In genomic region chr12:6575648-6576047, GRCh38 we compare ENCODE assay signal across 29 cellular contexts. TPM values are rescaled to one million over a fixed set of nuclear protein-coding genes. Genes with fewer than 3 reads are reported as not detected.
DNase-seq lines count a peak whose midpoint lies in the region; ATAC-seq, FAIRE-seq and TF ChIP-seq lines count a peak whose summit lies in the region.
"Had no signal": no experiment of that assay in that cellular context is flagged by ENCODE, and none has a peak within 500 bp of the region (broad histone marks: within the 10 kb centered on the region; RNA-seq: fewer than 3 reads in every experiment).

No MANE protein-coding gene starts in this region.

- no peak for FAIRE-seq in GM12878 (lab: Jason Lieb, UNC)
- no peak for FAIRE-seq in D721Med (lab: Jason Lieb, UNC)

- H3K4me1 Mint-ChIP-seq in T-helper 1 cell treated with Interleukin-12 subunit alpha and Interleukin-12 subunit beta and Interleukin-4 antibody, amounts not matched to agents 30 μg/mL and 1 μg/mL, for 36 hours (ENCODE audit: low read depth) = peaks cover 7% of the 10 kb centered on the region
- H3K4me1 Mint-ChIP-seq in HFFc6 (ENCODE audit: low read depth) = no peaks in the 10 kb centered on the region
- peaks cover 0 to 13% (median 6%) of the 10 kb centered on the region in 7 donors for H3K4me1 Mint-ChIP-seq in naive thymus-derived CD4-positive, alpha-beta T cell

- H3K27ac ChIP-seq in GM12878 (ENCODE audit: control insufficient read depth, insufficient read depth) = no peak overlapping the region
- H3K27ac ChIP-seq in naive thymus-derived CD4-positive, alpha-beta T cell (ENCODE audit: low read depth, low read length) = no peak overlapping the region
- H3K27ac ChIP-seq: 22Rv1, adrenal gland, C4-2B, esophagus muscularis mucosa, heart left ventricle, left ventricle myocardium inferior had no signal

- no peak overlapping the region for H3K4me3 Mint-ChIP-seq in T-helper 1 cell treated with Interleukin-12 subunit alpha and Interleukin-12 subunit beta and Interleukin-4 antibody, amounts not matched to agents 30 μg/mL and 1 μg/mL, for 36 hours
- no peak overlapping the region for H3K4me3 Mint-ChIP-seq in HFFc6
- no peak overlapping the region for H3K4me3 Mint-ChIP-seq in naive thymus-derived CD4-positive, alpha-beta T cell
- H3K4me3 Mint-ChIP-seq: dendritic cell treated with granulocyte-macrophage colony-stimulating factor and Interleukin-4, amounts not matched to agents 40 ng/mL and 50 ng/mL, for 4 days had no signal

- SMC1A ChIA-PET in GM12878 (lab: Charles Lee; ENCODE audit: uncharacterized antibody, unreplicated experiment) = interaction anchor here (0.6 to 1.3 kb wide), 2 partner anchors 38 to 267 kb away, joined by 3 read pairs; no protein-coding TSS in a partner anchor

- H3K4me2 ChIP-seq in GM12878 (ENCODE audit: control insufficient read depth, insufficient read depth) = no peak overlapping the region

- CTCF ChIA-PET in GM12878 (lab: Yijun Ruan, JAX) = interaction anchor here (0.6 to 1.8 kb wide), 3 partner anchors 10 to 221 kb away, joined by 3 to 4 read pairs (median 4); no protein-coding TSS in a partner anchor
- CTCF ChIA-PET in naive thymus-derived CD4-positive, alpha-beta T cell (lab: Charles Lee) = interaction anchor here (0.6 kb wide), 1 partner anchor 247 kb away, joined by 3 read pairs; no protein-coding TSS in a partner anchor

- H3K27me3 ChIP-seq in GM12878 (replicated peaks in 1 of 2; ENCODE audit: control insufficient read depth in 2 of 2, insufficient read depth in 2 of 2, low read length in 1 of 2) = no peaks in the 10 kb centered on the region
- no peaks in the 10 kb centered on the region for H3K27me3 ChIP-seq in naive thymus-derived CD4-positive, alpha-beta T cell (ENCODE audit: control insufficient read depth in 2 of 2, insufficient read depth in 2 of 2, low read length in 2 of 2)
- H3K27me3 ChIP-seq: adrenal gland, esophagus muscularis mucosa, heart left ventricle had no signal

- H4K20me1 ChIP-seq in GM12878 (ENCODE audit: control insufficient read depth, insufficient read depth) = no peaks in the 10 kb centered on the region

- H3K27ac Mint-ChIP-seq in T-helper 1 cell treated with Interleukin-12 subunit alpha and Interleukin-12 subunit beta and Interleukin-4 antibody, amounts not matched to agents 30 μg/mL and 1 μg/mL, for 36 hours = peak overlapping the region; percentile 10
- H3K27ac Mint-ChIP-seq in HFFc6 = 0 out of 2 replicates have a peak overlapping the region, but pooled peaks have one; percentile 17
- peak overlapping the region in 5 of 9 donors; percentile 3 to 69 (median 66) for H3K27ac Mint-ChIP-seq in naive thymus-derived CD4-positive, alpha-beta T cell
- H3K27ac Mint-ChIP-seq: dendritic cell treated with granulocyte-macrophage colony-stimulating factor and Interleukin-4, amounts not matched to agents 40 ng/mL and 50 ng/mL, for 4 days had no signal

- no peaks in the 10 kb centered on the region for H3K9me3 Mint-ChIP-seq in T-helper 1 cell treated with Interleukin-12 subunit alpha and Interleukin-12 subunit beta and Interleukin-4 antibody, amounts not matched to agents 30 μg/mL and 1 μg/mL, for 36 hours
- H3K9me3 Mint-ChIP-seq in HFFc6 = no peaks in the 10 kb centered on the region
- no peaks in the 10 kb centered on the region for H3K9me3 Mint-ChIP-seq in naive thymus-derived CD4-positive, alpha-beta T cell
- H3K9me3 Mint-ChIP-seq: dendritic cell treated with granulocyte-macrophage colony-stimulating factor and Interleukin-4, amounts not matched to agents 40 ng/mL and 50 ng/mL, for 4 days had no signal

- H3K4me1 ChIP-seq in GM12878 (ENCODE audit: control insufficient read depth, insufficient read depth, low read length) = no peaks in the 10 kb centered on the region
- H3K4me1 ChIP-seq in naive thymus-derived CD4-positive, alpha-beta T cell (ENCODE audit: control insufficient read depth in 2 of 2, insufficient read depth in 2 of 2, low read length in 2 of 2) = no peaks in the 10 kb centered on the region
- H3K4me1 ChIP-seq: adrenal gland, esophagus muscularis mucosa, heart left ventricle, left ventricle myocardium inferior had no signal

- no peaks in the 10 kb centered on the region for H3K9me3 ChIP-seq in GM12878 (replicated peaks; ENCODE audit: control insufficient read depth, insufficient read depth, low read length)
- H3K9me3 ChIP-seq in naive thymus-derived CD4-positive, alpha-beta T cell (ENCODE audit: control insufficient read depth in 2 of 3, low read length in 3 of 3) = no peaks in the 10 kb centered on the region
- H3K9me3 ChIP-seq: adrenal gland, esophagus muscularis mucosa, heart left ventricle, left ventricle myocardium inferior had no signal

- POLR2A ChIA-PET in GM12878 (lab: Charles Lee) = interaction anchor here (0.7 kb wide), 1 partner anchor 498 kb away, joined by 4 read pairs; no protein-coding TSS in a partner anchor
- POLR2A ChIA-PET in naive thymus-derived CD4-positive, alpha-beta T cell (lab: Charles Lee) = interaction anchor here (0.7 to 1.2 kb wide), 3 partner anchors 9 to 214 kb away, joined by 3 to 6 read pairs (median 5); no protein-coding TSS in a partner anchor

- H3K27me3 Mint-ChIP-seq in T-helper 1 cell treated with Interleukin-12 subunit alpha and Interleukin-12 subunit beta and Interleukin-4 antibody, amounts not matched to agents 30 μg/mL and 1 μg/mL, for 36 hours (ENCODE audit: low read depth) = no peaks in the 10 kb centered on the region
- no peaks in the 10 kb centered on the region for H3K27me3 Mint-ChIP-seq in HFFc6 (ENCODE audit: insufficient read depth)
- no peaks in the 10 kb centered on the region for H3K27me3 Mint-ChIP-seq in naive thymus-derived CD4-positive, alpha-beta T cell
- H3K27me3 Mint-ChIP-seq: dendritic cell treated with granulocyte-macrophage colony-stimulating factor and Interleukin-4, amounts not matched to agents 40 ng/mL and 50 ng/mL, for 4 days had no signal

- TF ChIP-seq POLR2A in GM12878 (IDR thresholded peaks at IDR 0.05; ENCODE audit: low read depth, low read length) = no peak

- DNase-seq in T-helper 1 cell = no peak
- DNase-seq in HFFc6 = no peak
- no peak for DNase-seq in GM12878 (ENCODE audit: low read depth, low spot score)
- no peak for DNase-seq in naive thymus-derived CD4-positive, alpha-beta T cell
- no peak for DNase-seq in D721Med (ENCODE audit: insufficient read length, low spot score)
- no peak for DNase-seq in NCI-H2227 (lab: John Stamatoyannopoulos, UW; ENCODE audit: unreplicated experiment)
- DNase-seq: activated CD8-positive, alpha-beta memory T cell treated with anti-CD3 and anti-CD28 coated beads, Interleukin-2, amount 50 U/mL, for 4 hours; activated effector memory CD4-positive, alpha-beta T cell treated with anti-CD3 and anti-CD28 coated beads, Interleukin-2, amount 50 U/mL, for 16 hours; adrenal gland; DMS79 treated with DMSO at 0.1 percent for 48 hours; foreskin fibroblast; GDM1; HCEC 1CT; heart left ventricle; IMR-90; islet precursor cell; left ventricle myocardium inferior; MV-4-11; NCI-H1436 treated with DMSO at 0.1 percent for 48 hours; NCI-H748 treated with DMSO at 0.1 percent for 48 hours; SHP77 treated with DMSO at 0.1 percent for 48 hours; stimulated activated naive CD4-positive, alpha-beta T cell had no signal

- in situ Hi-C loops in GM12878 (cut with MboI) = no loop called here

- no TSS peak for BruUV-seq in GM12878 (replicated peaks; lab: Mats Ljungman, UMichigan)

- H3K9ac ChIP-seq in GM12878 (ENCODE audit: control insufficient read depth, insufficient read depth, low read length) = no peak overlapping the region

- H2AFZ ChIP-seq in GM12878 (ENCODE audit: control insufficient read depth, low read depth, low read length) = no peak overlapping the region

- RAD21 ChIA-PET in GM12878 (lab: Charles Lee; ENCODE audit: unreplicated experiment) = no interaction called here

- no peak for ATAC-seq in GM12878
- no peak for ATAC-seq in naive thymus-derived CD4-positive, alpha-beta T cell
- no peak for ATAC-seq in HG03342 (IDR thresholded peaks at IDR 0.05; ENCODE audit: unreplicated experiment)
- ATAC-seq: heart left ventricle, Panc1 had no signal

- TF ChIP-seq RAD21 in GM12878 (IDR thresholded peaks at IDR 0.05; ENCODE audit: insufficient read depth, low read depth, low read length) = no peak

- TF ChIP-seq CTCF in HFFc6 (IDR thresholded peaks at IDR 0.05) (no peak), GM12878 (IDR thresholded peaks at IDR 0.05 in 2 of 3, conservative IDR thresholded peaks at IDR 0.05 in 1 of 3; ENCODE audit: control insufficient read depth in 2 of 3, extremely low read depth in 1 of 3, insufficient read depth in 1 of 3, low read depth in 3 of 3, low read length in 3 of 3) (no peak), D721Med (IDR thresholded peaks at IDR 0.05; ENCODE audit: insufficient read depth, missing control alignments) (no peak)

- intact Hi-C loops in GM12878 (cut with micrococcal nuclease; ENCODE audit: unreplicated experiment) = no loop called here
- intact Hi-C loops in naive thymus-derived CD4-positive, alpha-beta T cell (cut with micrococcal nuclease) = no loop called here

- TF ChIP-seq EP300 in GM12878 (IDR thresholded peaks at IDR 0.05; ENCODE audit: borderline replicate concordance in 1 of 2, control insufficient read depth in 1 of 2, low read depth in 2 of 2, low read length in 2 of 2) = no peak

- no peak overlapping the region for H3K4me3 ChIP-seq in GM12878
- H3K4me3 ChIP-seq in naive thymus-derived CD4-positive, alpha-beta T cell (ENCODE audit: low read length) = no peak overlapping the region
- H3K4me3 ChIP-seq: adrenal gland, esophagus muscularis mucosa, heart left ventricle, left ventricle myocardium inferior had no signal

- peaks cover 26 to 59% of the 10 kb centered on the region in 2 experiments for H3K36me3 ChIP-seq in GM12878 (ENCODE audit: control insufficient read depth in 2 of 2, insufficient read depth in 2 of 2, low read length in 1 of 2)
- peaks cover 11 to 84% (median 35%) of the 10 kb centered on the region in 3 experiments for H3K36me3 ChIP-seq in naive thymus-derived CD4-positive, alpha-beta T cell (ENCODE audit: control insufficient read depth in 2 of 3, insufficient read depth in 3 of 3, low read length in 3 of 3)

- 98% methylated on average over 8 of the region's 8 CpGs for WGBS in GM12878 (ENCODE audit: insufficient coverage, insufficient replicate concordance, low lambda C conversion rate, missing lambda C conversion rate)

- H3K36me3 Mint-ChIP-seq in T-helper 1 cell treated with Interleukin-12 subunit alpha and Interleukin-12 subunit beta and Interleukin-4 antibody, amounts not matched to agents 30 μg/mL and 1 μg/mL, for 36 hours (ENCODE audit: low read depth) = peaks cover 55% of the 10 kb centered on the region
- peaks cover 51% of the 10 kb centered on the region for H3K36me3 Mint-ChIP-seq in HFFc6 (ENCODE audit: low read depth)
- H3K36me3 Mint-ChIP-seq in naive thymus-derived CD4-positive, alpha-beta T cell = peaks cover 18 to 50% (median 29%) of the 10 kb centered on the region in 5 donors

- H3K79me2 ChIP-seq in GM12878 (ENCODE audit: control insufficient read depth, insufficient read depth, low read length) = no peaks in the 10 kb centered on the region

RNA-seq across cellular contexts. Expression of gene NOP2, which starts 7.6 kb away (rescaled TPM):
- 10 to 100 TPM; 39.5 to 60.5 (median 42.6) TPM for total RNA-seq in HFFc6 (2021; fragmentation: NEBNext Ultra II Directional; extraction: Animal tissue kit (Norgen Biotek cat#: 25700))
- total RNA-seq in GM12878 (2013; cell fraction: nucleolus; rRNA removed) = 92.6 and 92.8 TPM in 2 replicates
- 93.6 and 97.4 TPM in 2 replicates for total RNA-seq in GM12878 (2014; rRNA removed)
- total RNA-seq in GM12878 (2014; rRNA removed; fragmentation: Illumina TruSeq; extraction: Trizol) = 61.3 and 62.3 TPM in 2 replicates
- 99.1 and 102 TPM in 2 replicates for total RNA-seq in GM12878 (2021)
- 48.7 TPM for polyA plus RNA-seq in GM12878 (2011; ENCODE audit: low read depth)
- polyA plus RNA-seq in GM12878 (2011; rRNA removed) = 74.7 and 91.2 TPM in 2 replicates
- polyA plus RNA-seq in GM12878 (2011; cell fraction: cytosol; rRNA removed) = 67.5 and 81.8 TPM in 2 replicates
- 193 and 252 TPM in 2 replicates for polyA plus RNA-seq in GM12878 (2011; cell fraction: nucleus; rRNA removed)
- 40.1 and 60.0 TPM in 2 replicates for polyA plus RNA-seq in GM12878 (2012)
- 116 and 121 TPM in 2 replicates for polyA plus RNA-seq in GM12878 (2014; fragmentation: Illumina TruSeq; extraction: Trizol)
- polyA plus RNA-seq in GM12878 (2014; fragmentation: Nextera tagmentation; extraction: Ambion mirVana) = 10 to 100 TPM; 26.5 to 27.3 TPM
- polyA plus RNA-seq in GM12878 (2014; rRNA removed) = 96.9 and 98.8 TPM in 2 replicates
- 100 to 1,000 TPM; 112 to 114 TPM for polyA plus RNA-seq in GM12878 (2016; fragmentation: Nextera tagmentation; extraction: Ambion mirVana)
- polyA minus RNA-seq in GM12878 (2011; rRNA and poly(A)+ RNA removed) = 36.6 and 67.0 TPM in 2 replicates
- 19.4 and 32.1 TPM in 2 replicates for polyA minus RNA-seq in GM12878 (2011; cell fraction: cytosol; rRNA and poly(A)+ RNA removed)
- 30.7 and 68.6 TPM in 2 replicates for polyA minus RNA-seq in GM12878 (2011; cell fraction: nucleus; rRNA and poly(A)+ RNA removed)
- 100 to 1,000 TPM in 1 of 5 experiments, 10 to 100 TPM in 4; 74.4 to 102 (median 87.6) TPM for total RNA-seq in naive thymus-derived CD4-positive, alpha-beta T cell
- polyA plus RNA-seq in naive thymus-derived CD4-positive, alpha-beta T cell = 10 to 100 TPM; 24.2 to 53.7 TPM

RNA-seq across cellular contexts. Expression of gene IFFO1, which starts 19.8 kb away (rescaled TPM):
- total RNA-seq in HFFc6 (2021; fragmentation: NEBNext Ultra II Directional; extraction: Animal tissue kit (Norgen Biotek cat#: 25700)) = 10 to 100 TPM; 25.9 to 35.6 (median 29.2) TPM
- 9.8 and 9.9 TPM in 2 replicates for total RNA-seq in GM12878 (2013; cell fraction: nucleolus; rRNA removed)
- total RNA-seq in GM12878 (2014; rRNA removed) = 6.3 and 7.1 TPM in 2 replicates
- 4.7 and 5.1 TPM in 2 replicates for total RNA-seq in GM12878 (2014; rRNA removed; fragmentation: Illumina TruSeq; extraction: Trizol)
- total RNA-seq in GM12878 (2021) = 14.4 and 16.6 TPM in 2 replicates
- polyA plus RNA-seq in GM12878 (2011; ENCODE audit: low read depth) = 4.4 TPM
- polyA plus RNA-seq in GM12878 (2011; rRNA removed) = 5.0 and 7.1 TPM in 2 replicates
- polyA plus RNA-seq in GM12878 (2011; cell fraction: cytosol; rRNA removed) = 7.4 and 12.0 TPM in 2 replicates
- polyA plus RNA-seq in GM12878 (2011; cell fraction: nucleus; rRNA removed) = 49.7 and 69.0 TPM in 2 replicates
- polyA plus RNA-seq in GM12878 (2012) = 7.9 and 10.3 TPM in 2 replicates
- 2.2 and 5.4 TPM in 2 replicates for polyA plus RNA-seq in GM12878 (2014; fragmentation: Illumina TruSeq; extraction: Trizol)
- polyA plus RNA-seq in GM12878 (2014; fragmentation: Nextera tagmentation; extraction: Ambion mirVana) = under 1 TPM; 0.50 to 0.93 TPM
- polyA plus RNA-seq in GM12878 (2014; rRNA removed) = 20.9 and 21.8 TPM in 2 replicates
- polyA plus RNA-seq in GM12878 (2016; fragmentation: Nextera tagmentation; extraction: Ambion mirVana) = 1 to 10 TPM; 2.7 to 8.8 TPM
- 3.4 and 5.6 TPM in 2 replicates for polyA minus RNA-seq in GM12878 (2011; rRNA and poly(A)+ RNA removed)
- polyA minus RNA-seq in GM12878 (2011; cell fraction: cytosol; rRNA and poly(A)+ RNA removed) = 1.3 and 2.7 TPM in 2 replicates
- 6.2 and 14.2 TPM in 2 replicates for polyA minus RNA-seq in GM12878 (2011; cell fraction: nucleus; rRNA and poly(A)+ RNA removed)
- 10 to 100 TPM; 28.2 to 55.9 (median 45.9) TPM for total RNA-seq in naive thymus-derived CD4-positive, alpha-beta T cell
- polyA plus RNA-seq in naive thymus-derived CD4-positive, alpha-beta T cell = 10 to 100 TPM in 1 of 2 donors, 1 to 10 TPM in 1; 5.4 to 11.4 TPM

RNA-seq across cellular contexts. Expression of gene CHD4, which starts 31.5 kb away (rescaled TPM):
- 100 to 1,000 TPM; 167 to 193 (median 183) TPM for total RNA-seq in HFFc6 (2021; fragmentation: NEBNext Ultra II Directional; extraction: Animal tissue kit (Norgen Biotek cat#: 25700))
- 232 and 247 TPM in 2 replicates for total RNA-seq in GM12878 (2013; cell fraction: nucleolus; rRNA removed)
- 303 and 304 TPM in 2 replicates for total RNA-seq in GM12878 (2014; rRNA removed)
- 182 and 184 TPM in 2 replicates for total RNA-seq in GM12878 (2014; rRNA removed; fragmentation: Illumina TruSeq; extraction: Trizol)
- 323 and 342 TPM in 2 replicates for total RNA-seq in GM12878 (2021)
- polyA plus RNA-seq in GM12878 (2011; ENCODE audit: low read depth) = 145 TPM
- polyA plus RNA-seq in GM12878 (2011; rRNA removed) = 83.6 and 113 TPM in 2 replicates
- 141 and 175 TPM in 2 replicates for polyA plus RNA-seq in GM12878 (2011; cell fraction: cytosol; rRNA removed)
- 211 and 406 TPM in 2 replicates for polyA plus RNA-seq in GM12878 (2011; cell fraction: nucleus; rRNA removed)
- polyA plus RNA-seq in GM12878 (2012) = 107 and 108 TPM in 2 replicates
- 250 and 254 TPM in 2 replicates for polyA plus RNA-seq in GM12878 (2014; fragmentation: Illumina TruSeq; extraction: Trizol)
- polyA plus RNA-seq in GM12878 (2014; fragmentation: Nextera tagmentation; extraction: Ambion mirVana) = 100 to 1,000 TPM in 1 of 2 experiments, 10 to 100 TPM in 1; 58.6 to 109 TPM
- polyA plus RNA-seq in GM12878 (2014; rRNA removed) = 179 and 208 TPM in 2 replicates
- 100 to 1,000 TPM in 1 of 2 experiments, 10 to 100 TPM in 1; 99.6 to 109 TPM for polyA plus RNA-seq in GM12878 (2016; fragmentation: Nextera tagmentation; extraction: Ambion mirVana)
- polyA minus RNA-seq in GM12878 (2011; rRNA and poly(A)+ RNA removed) = 223 and 229 TPM in 2 replicates
- polyA minus RNA-seq in GM12878 (2011; cell fraction: cytosol; rRNA and poly(A)+ RNA removed) = 125 and 140 TPM in 2 replicates
- polyA minus RNA-seq in GM12878 (2011; cell fraction: nucleus; rRNA and poly(A)+ RNA removed) = 64.0 and 145 TPM in 2 replicates
- total RNA-seq in naive thymus-derived CD4-positive, alpha-beta T cell = 100 to 1,000 TPM; 246 to 387 (median 267) TPM
- 10 to 100 TPM; 41.8 to 91.4 TPM for polyA plus RNA-seq in naive thymus-derived CD4-positive, alpha-beta T cell

RNA-seq across cellular contexts. Expression of gene GAPDH, which starts 41.3 kb away (rescaled TPM):
- total RNA-seq in HFFc6 (2021; fragmentation: NEBNext Ultra II Directional; extraction: Animal tissue kit (Norgen Biotek cat#: 25700)) = 1,000 to 10,000 TPM; 6,263 to 7,539 (median 6,900) TPM
- 971 and 990 TPM in 2 replicates for total RNA-seq in GM12878 (2013; cell fraction: nucleolus; rRNA removed)
- total RNA-seq in GM12878 (2014; rRNA removed) (8,450 and 8,907 TPM in 2 replicates), GM12878 (2014; rRNA removed; fragmentation: Illumina TruSeq; extraction: Trizol) (5,296 and 5,818 TPM in 2 replicates), GM12878 (2021) (5,606 and 5,698 TPM in 2 replicates)
- polyA plus RNA-seq in GM12878 (2011; ENCODE audit: low read depth) = 4,872 TPM
- polyA plus RNA-seq in GM12878 (2011; rRNA removed) (7,976 and 14,240 TPM in 2 replicates), GM12878 (2014; fragmentation: Illumina TruSeq; extraction: Trizol) (5,112 and 9,478 TPM in 2 replicates), GM12878 (2014; fragmentation: Nextera tagmentation; extraction: Ambion mirVana) (over 10,000 TPM in 1 of 2 experiments, 1,000 to 10,000 TPM in 1; 9,323 to 11,518 TPM), GM12878 (2014; rRNA removed) (9,590 and 10,389 TPM in 2 replicates), GM12878 (2016; fragmentation: Nextera tagmentation; extraction: Ambion mirVana) (1,000 to 10,000 TPM; 9,069 to 9,909 TPM)
- 25,075 and 29,832 TPM in 2 replicates for polyA plus RNA-seq in GM12878 (2011; cell fraction: cytosol; rRNA removed)
- 10,735 and 12,198 TPM in 2 replicates for polyA plus RNA-seq in GM12878 (2011; cell fraction: nucleus; rRNA removed)
- polyA plus RNA-seq in GM12878 (2012) = 10,674 and 13,698 TPM in 2 replicates
- 10,096 and 19,827 TPM in 2 replicates for polyA minus RNA-seq in GM12878 (2011; rRNA and poly(A)+ RNA removed)
- polyA minus RNA-seq in GM12878 (2011; cell fraction: cytosol; rRNA and poly(A)+ RNA removed) = 5,010 and 5,239 TPM in 2 replicates
- 1,914 and 2,640 TPM in 2 replicates for polyA minus RNA-seq in GM12878 (2011; cell fraction: nucleus; rRNA and poly(A)+ RNA removed)
- total RNA-seq in naive thymus-derived CD4-positive, alpha-beta T cell = 1,000 to 10,000 TPM in 1 of 5 experiments, 100 to 1,000 TPM in 4; 330 to 4,503 (median 379) TPM
- 1,000 to 10,000 TPM; 1,202 to 1,413 TPM for polyA plus RNA-seq in naive thymus-derived CD4-positive, alpha-beta T cell

Comparison
In these comparisons a context has a peak if more than half of its experiments do, and no peak if none do; other contexts are left out.
1. H3K27ac Mint-ChIP-seq: peak in every context shown above with its lines; median percentile 66 in naive thymus-derived CD4-positive, alpha-beta T cell; 17 in HFFc6; 10 in T-helper 1 cell treated with Interleukin-12 subunit alpha and Interleukin-12 subunit beta and Interleukin-4 antibody, amounts not matched to agents 30 μg/mL and 1 μg/mL, for 36 hours.